In genomic region chr4:150367326-150367725, GRCh38 we compare ENCODE assay signal across 25 cellular contexts.
A peak's percentile ranks its signal among the peaks of the same experiment; 100 is the strongest.
DNase-seq lines count a peak whose midpoint lies in the region; ATAC-seq and TF ChIP-seq lines count a peak whose summit lies in the region.
"Had no signal": no experiment of that assay in that cellular context is flagged by ENCODE, and none has a peak within 500 bp of the region (broad histone marks: within the 10 kb centered on the region; RNA-seq: fewer than 3 reads in every experiment).

No MANE protein-coding gene starts in this region.

- TF ChIP-seq POLR2A in transverse colon (IDR thresholded peaks at IDR 0.05) = no peak

- intact Hi-C loops in transverse colon (cut with DNase I; ENCODE audit: low total_unique reads) = no loop called here

- ATAC-seq in HG03342 (IDR thresholded peaks at IDR 0.05; ENCODE audit: unreplicated experiment) = no peak
- ATAC-seq in left lobe of liver = no peak
- ATAC-seq: effector memory CD8-positive, alpha-beta T cell; gastroesophageal sphincter; left ventricle myocardium superior; sciatic nerve had no signal

- peak; percentile 19 for TF ChIP-seq EP300 in transverse colon (IDR thresholded peaks at IDR 0.05; ENCODE audit: low read depth)

- H3K36me3 ChIP-seq in iPS DF 6.9 (ENCODE audit: control insufficient read depth, insufficient read depth, low read length) (no peaks in the 10 kb centered on the region), transverse colon (peaks cover 0 to 3% (median 0%) of the 10 kb centered on the region in 4 donors)
- H3K36me3 ChIP-seq: esophagus squamous epithelium, gastroesophageal sphincter had no signal

- no peaks in the 10 kb centered on the region for H3K9me3 ChIP-seq in iPS DF 6.9 (ENCODE audit: control insufficient read depth, insufficient read depth, low read length)
- H3K9me3 ChIP-seq in transverse colon = no peaks in the 10 kb centered on the region
- H3K9me3 ChIP-seq: esophagus squamous epithelium, gastroesophageal sphincter, SK-N-SH had no signal

- H3K27ac ChIP-seq in iPS DF 6.9 (ENCODE audit: low read length) (no peak overlapping the region), transverse colon (peak overlapping the region in 3 of 4 donors; percentile 35 to 57 (median 56)), caudate nucleus (ENCODE audit: low read depth, low read length) (no peak overlapping the region)
- H3K27ac ChIP-seq: esophagus squamous epithelium, gastroesophageal sphincter had no signal

- H3K4me3 ChIP-seq in iPS DF 6.9 (ENCODE audit: low read length) = no peak overlapping the region
- H3K4me3 ChIP-seq in transverse colon = no peak overlapping the region
- H3K4me3 ChIP-seq: esophagus squamous epithelium, gastroesophageal sphincter had no signal

- in situ Hi-C loops in transverse colon (cut with MboI; ENCODE audit: low pct_ligation_motif_present in 1 of 4, low pct_unique_long_range_greater_than_20kb in 1 of 4, low sequenced_read_pairs in 3 of 4) = no loop called here

- no peak for TF ChIP-seq CTCF in transverse colon (IDR thresholded peaks at IDR 0.05)

- H3K27me3 ChIP-seq in iPS DF 6.9 (ENCODE audit: control insufficient read depth, insufficient read depth, low read length) (peaks cover 2% of the 10 kb centered on the region; the same call in 1 of the 2 replicates), transverse colon (no peaks in the 10 kb centered on the region)
- H3K27me3 ChIP-seq: esophagus squamous epithelium, gastroesophageal sphincter had no signal

- WGBS in iPS DF 6.9 (ENCODE audit: insufficient coverage, insufficient read length) = no CpG with 5 or more reads among the region's 4 CpGs
- 62 to 75% methylated on average over 3 to 4 of the region's 4 CpGs for WGBS in transverse colon (ENCODE audit: low coverage in 1 of 2), 2 donors

- DNase-seq in NCI-H1092 treated with DMSO at 0.1 percent for 48 hours (lab: John Stamatoyannopoulos, UW) (peak; percentile 47), NCI-H1092 (lab: John Stamatoyannopoulos, UW) (no peak), NCI-H69 (lab: John Stamatoyannopoulos, UW) (peak; percentile 88), iPS DF 6.9 (ENCODE audit: low read depth, low spot score) (peak; percentile 45), transverse colon (no peak), caudate nucleus (lab: John Stamatoyannopoulos, UW) (no peak), left lobe of liver (ENCODE audit: low spot score) (no peak)
- DNase-seq: 8988T; activated CD4-positive, alpha-beta memory T cell treated with anti-CD3 and anti-CD28 coated beads for 36 hours; activated effector memory CD4-positive, alpha-beta T cell treated with anti-CD3 and anti-CD28 coated beads, Interleukin-2, amount 50 U/mL, for 16 hours; activated T-cell treated with anti-CD3 and anti-CD28 coated beads for 4 hours; AML-193; CD8-positive, alpha-beta memory T cell; DND-41; effector memory CD8-positive, alpha-beta T cell; esophagus squamous epithelium; KG1; left ventricle myocardium superior; RPMI8226; SK-N-SH; stimulated activated CD8-positive, alpha-beta memory T cell treated with anti-CD3 and anti-CD28 coated beads, Interleukin-4, amount 100 ng/mL, for 48 hours; trophoblast cell had no signal

- peaks cover 2% of the 10 kb centered on the region for H3K4me1 ChIP-seq in iPS DF 6.9 (ENCODE audit: control insufficient read depth, insufficient read depth, low read length)
- H3K4me1 ChIP-seq in transverse colon = peaks cover 0 to 7% (median 3%) of the 10 kb centered on the region in 4 donors
- H3K4me1 ChIP-seq: esophagus squamous epithelium had no signal

Comparison
In these comparisons a context has a peak if more than half of its experiments do, and no peak if none do; other contexts are left out.
1. DNase-seq: peak in NCI-H1092 treated with DMSO at 0.1 percent for 48 hours (single experiment), NCI-H69 (single experiment) and iPS DF 6.9 (single experiment); none in NCI-H1092 (single experiment), transverse colon (single experiment), caudate nucleus (0 of 61) and left lobe of liver (single experiment).
2. H3K27ac ChIP-seq: peak in transverse colon (3 of 4); none in iPS DF 6.9 (single experiment) and caudate nucleus (single experiment).